31 cellular contexts compared by ENCODE assay signal in the genomic region with DNA sequence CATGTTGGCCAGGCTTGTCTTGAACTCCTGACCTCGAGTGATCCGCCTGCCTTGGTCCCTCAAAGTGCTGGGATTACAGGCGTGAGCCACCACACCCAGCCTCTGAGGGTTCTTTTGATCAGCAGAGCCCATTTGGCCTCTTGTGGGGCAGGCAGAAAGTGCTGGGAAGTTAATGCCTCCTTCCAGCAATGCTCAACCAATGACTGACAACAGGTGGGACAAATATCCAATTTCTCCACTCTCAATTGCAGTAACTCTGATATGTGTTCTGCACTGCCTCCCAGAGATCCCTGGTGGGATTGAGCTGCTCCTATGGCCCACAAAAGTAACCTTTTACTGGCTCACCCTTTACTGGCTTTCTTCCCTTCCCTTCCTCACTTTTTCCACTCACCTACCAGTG.
"Had no signal": no experiment of that assay in that cellular context is flagged by ENCODE, and none has a peak within 500 bp of the region (broad histone marks: within the 10 kb centered on the region; RNA-seq: fewer than 3 reads in every experiment).

No MANE protein-coding gene starts in this region.

- ATAC-seq: activated naive CD8-positive, alpha-beta T cell treated with anti-CD3 and anti-CD28 coated beads, Interleukin-2, amount 50 U/mL, for 24 hours; activated T-helper 17 cell treated with anti-CD3 and anti-CD28 coated beads, Interleukin-2, amount 50 U/mL, for 72 hours; esophagus mucosa; left lung; lower lobe of right lung; psoas muscle; stimulated activated memory B cell treated with anti-CD40 and anti-IgM and Interleukin-4, amounts not matched to agents 10 μg/mL and 1 μg/mL and 100 μg/mL, for 72 hours; stimulated activated naive CD8-positive, alpha-beta T cell treated with anti-CD3 and anti-CD28 coated beads, Interleukin-15, amount 100 ng/mL, for 72 hours had no signal

- H2AFZ ChIP-seq: parathyroid adenoma had no signal

- H3K27ac ChIP-seq: left lung, lower lobe of right lung, parathyroid adenoma, psoas muscle, sigmoid colon, thyroid gland had no signal

- DNase-seq: activated CD4-positive, alpha-beta memory T cell treated with anti-CD3 and anti-CD28 coated beads, Interleukin-2, amount 10 ng/mL, durations not matched to agents 7 days and 5 days; activated CD4-positive, alpha-beta T cell treated with anti-CD3 and anti-CD28 coated beads for 1 hour; activated CD4-positive, alpha-beta T cell treated with anti-CD3 and anti-CD28 coated beads, Interleukin-2, amount 10 ng/mL, durations not matched to agents 7 days and 5 days; activated CD8-positive, alpha-beta memory T cell treated with anti-CD3 and anti-CD28 coated beads, Interleukin-2, amount 50 U/mL, for 48 hours; activated naive CD8-positive, alpha-beta T cell treated with anti-CD3 and anti-CD28 coated beads, Interleukin-2, amount 50 U/mL, for 24 hours; activated T-cell treated with anti-CD3 and anti-CD28 coated beads, Interleukin-2, amount 50 U/mL, for 24 hours; amygdala; caudate nucleus; endodermal cell; foreskin fibroblast; head of caudate nucleus; hippocampal formation; kidney glomerular epithelial cell; left lung; lower lobe of right lung; mesenchymal stem cell; occipital lobe; psoas muscle; sigmoid colon; stimulated activated CD4-positive, alpha-beta T cell treated with anti-CD3 and anti-CD28 coated beads, Interleukin-1b, Interleukin-23, amount 100 ng/mL, for 48 hours; stimulated activated CD4-positive, alpha-beta T cell treated with anti-CD3 and anti-CD28 coated beads, Interleukin-4, amount 100 ng/mL, for 4 hours; stimulated activated CD8-positive, alpha-beta memory T cell treated with anti-CD3 and anti-CD28 coated beads, Interleukin-4, amount 100 ng/mL, for 48 hours; stimulated activated naive CD8-positive, alpha-beta T cell treated with anti-CD3 and anti-CD28 coated beads, Interleukin-15, amount 100 ng/mL, for 72 hours; substantia nigra; T-helper 2 cell; thyroid gland had no signal

- H3K79me2 ChIP-seq: parathyroid adenoma had no signal

- H3K4me1 ChIP-seq: left lung, lower lobe of right lung, parathyroid adenoma, psoas muscle, thyroid gland had no signal

- H3K27me3 ChIP-seq: left lung, sigmoid colon, thyroid gland had no signal

- H3K9me3 ChIP-seq: left lung, thyroid gland had no signal

- H3K36me3 ChIP-seq: left lung, lower lobe of right lung, sigmoid colon, thyroid gland had no signal

- H3K4me3 ChIP-seq: left lung, lower lobe of right lung, psoas muscle, sigmoid colon, smooth muscle cell, thyroid gland had no signal

- H3K9ac ChIP-seq: parathyroid adenoma had no signal

- H3K4me2 ChIP-seq: smooth muscle cell had no signal
